ENCODE assay signal across 8 cellular contexts in genomic region chr12:68538722-68539614, GRCh38.
DNase-seq lines count a peak whose midpoint lies in the region; ATAC-seq lines count a peak whose summit lies in the region.

No MANE protein-coding gene starts in this region.

- intact Hi-C loops in left colon (cut with DNase I, micrococcal nuclease) = no loop called here

- no peaks in the 10 kb centered on the region for H3K9me3 ChIP-seq in SJCRH30 (replicated peaks)

- H3K36me3 ChIP-seq in SJCRH30 = no peaks in the 10 kb centered on the region

- peak; percentile 32 for ATAC-seq in left colon

- H3K4me3 ChIP-seq in SJCRH30 = peak overlapping the region; percentile 53

- H3K4me1 ChIP-seq in SJCRH30 = no peaks in the 10 kb centered on the region

- H3K27me3 ChIP-seq in SJCRH30 = no peaks in the 10 kb centered on the region

- H3K27ac ChIP-seq in SJCRH30 = peak overlapping the region; percentile 55

- peak; percentile 51 for DNase-seq in activated gamma-delta T cell treated with Interleukin-2 at 50 U/mL for 16 hours
- no peak for DNase-seq in activated gamma-delta T cell (lab: John Stamatoyannopoulos, UW)
- DNase-seq in SJCRH30 = peak; percentile 50 to 64
- DNase-seq in amniotic epithelial cell (ENCODE audit: low read depth) = peak; percentile 16
- DNase-seq in left colon = peak in 1 of 2 donors; percentile 31
- DNase-seq in stimulated activated CD8-positive, alpha-beta memory T cell treated with anti-CD3 and anti-CD28 coated beads, Interleukin-2, amount 100 ng/mL, for 1 hour (ENCODE audit: low read depth in 2 of 2) = peak; percentile 15 to 39
- DNase-seq in NCI-H1105 treated with DMSO at 0.1 percent for 48 hours (lab: John Stamatoyannopoulos, UW) = no peak
- DNase-seq in NCI-H1930 (lab: John Stamatoyannopoulos, UW) = no peak

Comparison
In these comparisons a context has a peak if more than half of its experiments do, and no peak if none do; other contexts are left out.
1. DNase-seq: peak in activated gamma-delta T cell treated with Interleukin-2 at 50 U/mL for 16 hours (single experiment), SJCRH30 (2 of 2), amniotic epithelial cell (single experiment) and stimulated activated CD8-positive, alpha-beta memory T cell treated with anti-CD3 and anti-CD28 coated beads, Interleukin-2, amount 100 ng/mL, for 1 hour (2 of 2); none in activated gamma-delta T cell (single experiment), NCI-H1105 treated with DMSO at 0.1 percent for 48 hours (single experiment) and NCI-H1930 (0 of 2).